32 cellular contexts compared by ENCODE assay signal in the genomic region with DNA sequence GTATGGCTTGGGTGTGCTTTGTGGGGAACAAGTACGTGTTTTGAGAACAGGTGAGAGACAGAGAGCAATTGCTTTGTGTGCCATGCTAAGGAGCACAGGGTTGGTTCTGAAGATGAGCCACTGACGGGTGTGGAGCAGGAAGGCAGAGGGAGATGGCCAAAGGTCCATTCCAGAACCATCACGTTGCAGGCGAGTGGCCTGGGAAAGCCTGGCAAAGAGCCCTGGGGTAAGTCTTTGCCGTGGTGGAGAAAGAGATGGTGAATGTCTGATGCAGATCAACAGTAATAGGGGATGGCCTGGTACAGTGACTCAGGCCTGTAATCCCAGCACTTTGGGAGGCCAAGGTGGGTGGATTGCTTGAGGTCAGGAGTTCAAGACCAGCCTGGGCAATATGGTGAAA.
"Had no signal": no experiment of that assay in that cellular context is flagged by ENCODE, and none has a peak within 500 bp of the region (broad histone marks: within the 10 kb centered on the region; RNA-seq: fewer than 3 reads in every experiment).

No MANE protein-coding gene starts in this region.

- H3K9me3 ChIP-seq: adrenal gland, ascending aorta, body of pancreas had no signal

- H3K27me3 ChIP-seq: adrenal gland, ascending aorta, body of pancreas, brain microvascular endothelial cell, breast epithelium, cardiac muscle cell had no signal

- H3K27ac ChIP-seq: adrenal gland, ascending aorta, body of pancreas, brain microvascular endothelial cell, breast epithelium, cardiac muscle cell had no signal

- DNase-seq: activated effector memory CD4-positive, alpha-beta T cell treated with anti-CD3 and anti-CD28 coated beads, Interleukin-2, amount 50 U/mL, for 16 hours; activated effector memory CD4-positive, alpha-beta T cell treated with Interleukin-2 at 50 U/mL for 16 hours; activated gamma-delta T cell; activated gamma-delta T cell treated with Interleukin-2 at 50 U/mL for 16 hours; activated naive CD4-positive, alpha-beta T cell; activated naive CD4-positive, alpha-beta T cell treated with anti-CD3 and anti-CD28 coated beads for 36 hours; activated naive CD4-positive, alpha-beta T cell treated with anti-CD3 and anti-CD28 coated beads, Interleukin-2, amount 10 ng/mL, durations not matched to agents 7 days and 5 days; activated naive CD4-positive, alpha-beta T cell treated with anti-CD3 and anti-CD28 coated beads, Interleukin-2, amount 50 U/mL, for 16 hours; activated naive CD4-positive, alpha-beta T cell treated with Interleukin-2 at 50 U/mL for 16 hours; activated naive CD8-positive, alpha-beta T cell treated with anti-CD3 and anti-CD28 coated beads for 36 hours; activated naive CD8-positive, alpha-beta T cell treated with anti-CD3 and anti-CD28 coated beads, Interleukin-2, amount 10 ng/mL, durations not matched to agents 7 days and 5 days; activated naive CD8-positive, alpha-beta T cell treated with anti-CD3 and anti-CD28 coated beads, Interleukin-2, amount 50 U/mL, for 24 hours; activated T-cell treated with anti-CD3 and anti-CD28 coated beads, Interleukin-2, amount 50 U/mL, for 1 hour; activated T-cell treated with anti-CD3 and anti-CD28 coated beads, Interleukin-2, amount 50 U/mL, for 24 hours; activated T-cell treated with anti-CD3 and anti-CD28 coated beads, Interleukin-2, amount 50 U/mL, for 4 hours; activated T-cell treated with anti-CD3 and anti-CD28 coated beads, Interleukin-2, amount 50 U/mL, for 48 hours; activated T-cell treated with anti-CD3 and anti-CD28 coated beads, Interleukin-2, amount 50 U/mL, for 72 hours; adrenal gland; amniotic stem cell; amygdala; anterior cingulate cortex; aorta; body of pancreas; brain microvascular endothelial cell; caudate nucleus; central memory CD4-positive, alpha-beta T cell; cerebellar nuclear complex had no signal

- ATAC-seq: activated naive CD4-positive, alpha-beta T cell treated with anti-CD3 and anti-CD28 coated beads, Interleukin-2, amount 50 U/mL, for 72 hours; activated naive CD8-positive, alpha-beta T cell treated with anti-CD3 and anti-CD28 coated beads, Interleukin-2, amount 50 U/mL, for 24 hours; activated T-cell treated with anti-CD3 and anti-CD28 coated beads, Interleukin-2, amount 50 U/mL, for 4 hours; activated T-cell treated with anti-CD3 and anti-CD28 coated beads, Interleukin-2, amount 50 U/mL, for 72 hours; activated T-helper 17 cell treated with anti-CD3 and anti-CD28 coated beads, Interleukin-2, amount 50 U/mL, for 72 hours; body of pancreas had no signal

- H3K36me3 ChIP-seq: adrenal gland, ascending aorta, brain microvascular endothelial cell, breast epithelium, cardiac muscle cell had no signal

- H3K4me3 ChIP-seq: adrenal gland, ascending aorta, body of pancreas, breast epithelium, cardiac muscle cell had no signal

- H3K4me1 ChIP-seq: ascending aorta, body of pancreas, breast epithelium had no signal
